Comparison of ENCODE assay signal across 17 cellular contexts in the genomic region with DNA sequence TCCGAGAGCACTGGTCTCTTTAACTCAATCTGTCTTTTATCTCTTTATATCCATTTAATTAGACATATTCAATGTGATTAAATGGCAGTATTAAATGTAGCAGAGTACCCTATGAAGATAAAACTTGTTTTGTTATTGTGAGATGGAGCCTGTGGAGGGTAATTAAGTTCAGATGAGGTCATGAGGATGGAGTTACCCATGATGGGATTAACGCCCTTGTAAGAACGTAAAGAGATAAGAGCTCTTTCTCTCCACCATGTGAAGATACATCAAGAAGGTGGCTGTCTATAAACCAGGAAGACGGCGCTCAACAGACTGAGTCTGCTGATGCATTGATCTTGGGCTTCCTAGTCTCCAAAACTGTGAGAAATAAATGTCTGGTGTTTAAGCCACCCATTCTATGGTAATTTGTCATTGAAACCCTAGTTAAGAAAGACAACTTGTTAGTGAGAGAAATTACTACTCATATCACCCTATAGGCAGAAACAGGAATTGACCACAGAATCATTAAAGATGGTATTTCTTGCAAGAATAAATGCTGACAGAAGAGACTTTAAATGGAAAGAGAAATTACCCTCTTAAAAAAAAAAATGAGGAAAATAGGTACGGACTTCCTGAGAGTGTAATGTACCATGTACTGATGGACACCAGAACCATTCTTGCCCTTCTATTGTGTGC.
"Had no signal": no experiment of that assay in that cellular context is flagged by ENCODE, and none has a peak within 500 bp of the region (broad histone marks: within the 10 kb centered on the region; RNA-seq: fewer than 3 reads in every experiment).

No MANE protein-coding gene starts in this region.

- H3K27me3 ChIP-seq: sigmoid colon, uterus had no signal

- H3K27me3 Mint-ChIP-seq: activated naive CD4-positive, alpha-beta T cell treated with anti-CD3 and anti-CD28 coated beads, Interleukin-2, amount 50 U/mL, for 24 hours; naive thymus-derived CD8-positive, alpha-beta T cell; T-helper 17 cell had no signal

- H3K9me3 ChIP-seq: psoas muscle, sigmoid colon, uterus had no signal

- H3K36me3 Mint-ChIP-seq: activated naive CD4-positive, alpha-beta T cell treated with anti-CD3 and anti-CD28 coated beads, Interleukin-2, amount 50 U/mL, for 24 hours; naive thymus-derived CD8-positive, alpha-beta T cell had no signal

- H3K4me1 Mint-ChIP-seq: activated naive CD4-positive, alpha-beta T cell treated with anti-CD3 and anti-CD28 coated beads, Interleukin-2, amount 50 U/mL, for 24 hours; naive thymus-derived CD8-positive, alpha-beta T cell; T-helper 17 cell had no signal

- H3K4me3 ChIP-seq: psoas muscle, sigmoid colon, uterus had no signal

- H3K36me3 ChIP-seq: sigmoid colon, uterus had no signal

- H3K27ac Mint-ChIP-seq: activated naive CD4-positive, alpha-beta T cell treated with anti-CD3 and anti-CD28 coated beads, Interleukin-2, amount 50 U/mL, for 24 hours; naive thymus-derived CD8-positive, alpha-beta T cell; T-helper 17 cell had no signal

- H3K9me3 Mint-ChIP-seq: activated naive CD4-positive, alpha-beta T cell treated with anti-CD3 and anti-CD28 coated beads, Interleukin-2, amount 50 U/mL, for 24 hours had no signal

- H3K4me3 Mint-ChIP-seq: activated naive CD4-positive, alpha-beta T cell treated with anti-CD3 and anti-CD28 coated beads, Interleukin-2, amount 50 U/mL, for 24 hours; naive thymus-derived CD8-positive, alpha-beta T cell; T-helper 17 cell had no signal

- DNase-seq: activated CD4-positive, alpha-beta T cell treated with anti-CD3 and anti-CD28 coated beads, Interleukin-2, amount 50 U/mL, for 1 hour; activated effector memory CD4-positive, alpha-beta T cell treated with Interleukin-2 at 50 U/mL for 16 hours; activated T-cell treated with anti-CD3 and anti-CD28 coated beads, Interleukin-2, amount 50 U/mL, for 1 hour; central memory CD4-positive, alpha-beta T cell; effector memory CD4-positive, alpha-beta T cell; hippocampal formation; midbrain; naive thymus-derived CD8-positive, alpha-beta T cell; nucleus accumbens; psoas muscle; sigmoid colon; stimulated activated CD4-positive, alpha-beta T cell treated with anti-CD3 and anti-CD28 coated beads, Interleukin-12 subunit alpha, Interleukin-12 subunit beta, amount 100 ng/mL, for 4 hours; stimulated activated CD8-positive, alpha-beta memory T cell treated with anti-CD3 and anti-CD28 coated beads, Interleukin-4, amount 100 ng/mL, for 48 hours; stimulated activated naive CD8-positive, alpha-beta T cell treated with anti-CD3 and anti-CD28 coated beads, Interleukin-15, Interleukin-2, amounts not matched to agents 100 U/mL and 50 U/mL, for 24 hours; T-helper 17 cell; uterus had no signal

- H3K27ac ChIP-seq: psoas muscle, sigmoid colon, uterus had no signal

- H3K4me1 ChIP-seq: psoas muscle, sigmoid colon, uterus had no signal
